ENCODE assay signal across 5 cellular contexts in genomic region chr11:78294100-78294499, GRCh38.
DNase-seq lines count a peak whose midpoint lies in the region; ATAC-seq, FAIRE-seq and TF ChIP-seq lines count a peak whose summit lies in the region.
"Not testable (repeated sequence)": the region's sequence is repeated elsewhere in the genome, so short reads cannot be mapped to it uniquely, and the experiment has no call there.

No MANE protein-coding gene starts in this region.

- H3K79me2 ChIP-seq in DND-41 (ENCODE audit: insufficient read depth, low read length) (peaks cover 72% of the 10 kb centered on the region), K562 (ENCODE audit: control insufficient read depth, insufficient read depth, low read length) (peaks cover 67% of the 10 kb centered on the region)

- FAIRE-seq in K562 (lab: Jason Lieb, UNC), result not testable (repeated sequence)

- not testable (repeated sequence) for TF ChIP-seq EP300 in K562 (IDR thresholded peaks at IDR 0.05; ENCODE audit: low read length)

- H3K4me2 ChIP-seq in DND-41 (ENCODE audit: insufficient read depth, low read length); K562 (ENCODE audit: insufficient read depth, low read length): not testable (repeated sequence)

- H3K4me1 ChIP-seq in DND-41 (ENCODE audit: insufficient read depth, low read length) (peaks cover 94% of the 10 kb centered on the region), K562 (replicated peaks in 1 of 2; ENCODE audit: control insufficient read depth in 2 of 2, insufficient read depth in 2 of 2, low read length in 2 of 2) (peaks cover 14 to 73% of the 10 kb centered on the region in 2 experiments), spleen (peaks cover 0 to 38% (median 11%) of the 10 kb centered on the region in 6 donors)

- H3K9me3 Mint-ChIP-seq in T-helper 2 cell treated with Interferon-gamma antibody and Interleukin-4, amounts not matched to agents 5 μg/mL and 100 μg/mL, for 36 hours, result peaks cover 42% of the 10 kb centered on the region

- CTCF ChIA-PET in K562 (lab: Yijun Ruan, JAX; ENCODE audit: low intra/inter-chr PET ratio), result not testable (repeated sequence)

- not testable (repeated sequence) for H3K4me3 Mint-ChIP-seq in T-helper 2 cell treated with Interferon-gamma antibody and Interleukin-4, amounts not matched to agents 5 μg/mL and 100 μg/mL, for 36 hours

- ATAC-seq in DND-41 (ENCODE audit: insufficient read depth, low read depth); K562: not testable (repeated sequence)

- peaks cover 75% of the 10 kb centered on the region for H3K4me1 Mint-ChIP-seq in T-helper 2 cell treated with Interferon-gamma antibody and Interleukin-4, amounts not matched to agents 5 μg/mL and 100 μg/mL, for 36 hours (ENCODE audit: low read depth)

- TF ChIP-seq CTCF in DND-41 (IDR thresholded peaks at IDR 0.05; ENCODE audit: borderline replicate concordance, extremely low read depth, low read length, poor library complexity, severe bottlenecking); HL-60 (IDR thresholded peaks at IDR 0.05; ENCODE audit: insufficient read depth, low read length); K562 (IDR thresholded peaks at IDR 0.05 in 2 of 3, conservative IDR thresholded peaks at IDR 0.05 in 1 of 3; ENCODE audit: insufficient read depth in 2 of 3, low read depth in 1 of 3, low read length in 3 of 3); spleen (IDR thresholded peaks at IDR 0.05 in 8 of 11, conservative IDR thresholded peaks at IDR 0.05 in 3 of 11): not testable (repeated sequence)

- H3K27ac ChIP-seq in DND-41 (ENCODE audit: low read length) (peak overlapping the region; percentile 95; the same call in 1 of the 2 replicates), HL-60 (replicated peaks) (peak overlapping the region; percentile 96; the same call in 1 of the 2 replicates), spleen (peak overlapping the region in 6 of 8 donors; percentile 59 to 93 (median 88))
- H3K27ac ChIP-seq in K562 (ENCODE audit: extremely low read depth, low read depth, low read length), result not testable (repeated sequence)

- BruUV-seq in K562 (replicated peaks; lab: Mats Ljungman, UMichigan), result not testable (repeated sequence)

- in situ Hi-C loops in K562 (cut with MboI), result not testable (repeated sequence)

- H2AFZ ChIP-seq in DND-41 (ENCODE audit: low read depth, low read length); K562 (ENCODE audit: low read depth, low read length): not testable (repeated sequence)

- POLR2A ChIA-PET in K562 (lab: Yijun Ruan, JAX), result interaction anchor here (1.1 to 1.7 kb wide), 2 partner anchors 50 to 122 kb away, joined by 3 to 4 read pairs; no protein-coding TSS in a partner anchor

- not testable (repeated sequence) for H3K9me3 ChIP-seq in DND-41 (ENCODE audit: insufficient read depth, low read length, severe bottlenecking); K562 (replicated peaks; ENCODE audit: control insufficient read depth, insufficient read depth, low read depth, low read length); spleen

- intact Hi-C loops in K562 (cut with micrococcal nuclease), result loop anchor here (10.0 kb wide), 2 partner anchors 209 to 271 kb away; no protein-coding TSS in a partner anchor
- intact Hi-C loops in spleen (cut with DNase I; ENCODE audit: low total_unique reads), result not testable (repeated sequence)

- not testable (repeated sequence) for H4K20me1 ChIP-seq in DND-41 (ENCODE audit: insufficient read depth, low read length); K562 (replicated peaks; ENCODE audit: control insufficient read depth, insufficient read depth, low read length)

- WGBS in K562 (ENCODE audit: insufficient coverage, low coverage, missing lambda C conversion rate), result 70% methylated on average over 3 of the region's 5 CpGs
- WGBS in spleen, 5 donors, result 88 to 98% (median 96%) methylated on average over 3 to 5 of the region's 5 CpGs

- H3K9ac ChIP-seq in DND-41 (ENCODE audit: low read depth, low read length), result peak overlapping the region; percentile 64; the same call in 1 of the 2 replicates
- H3K9ac ChIP-seq in K562 (ENCODE audit: insufficient read depth in 1 of 2, low read depth in 2 of 2, low read length in 2 of 2), result not testable (repeated sequence)

- H3K36me3 Mint-ChIP-seq in T-helper 2 cell treated with Interferon-gamma antibody and Interleukin-4, amounts not matched to agents 5 μg/mL and 100 μg/mL, for 36 hours (ENCODE audit: low read depth), result peaks cover 70% of the 10 kb centered on the region

- H3K27me3 ChIP-seq in DND-41 (ENCODE audit: insufficient read depth, low read length, poor library complexity); HL-60 (ENCODE audit: insufficient read depth, poor library complexity, severe bottlenecking); K562 (ENCODE audit: control insufficient read depth in 2 of 2, insufficient read depth in 2 of 2, low read length in 2 of 2); spleen (replicated peaks in 1 of 7): not testable (repeated sequence)

- not testable (repeated sequence) for H3K9me1 ChIP-seq in K562 (ENCODE audit: control insufficient read depth, insufficient read depth, low read length)

- peaks cover 16% of the 10 kb centered on the region for H3K36me3 ChIP-seq in DND-41 (ENCODE audit: insufficient read depth, low read length)
- H3K36me3 ChIP-seq in K562 (ENCODE audit: control insufficient read depth, insufficient read depth, low read length); spleen: not testable (repeated sequence)

- not testable (repeated sequence) for H3K27me3 Mint-ChIP-seq in T-helper 2 cell treated with Interferon-gamma antibody and Interleukin-4, amounts not matched to agents 5 μg/mL and 100 μg/mL, for 36 hours (ENCODE audit: low read depth)

- DNase-seq in DND-41; HL-60 (ENCODE audit: low read depth in 1 of 2, low spot score in 1 of 2); T-helper 2 cell treated with Interferon-gamma antibody and Interleukin-4, amounts not matched to agents 5 μg/mL and 100 μg/mL, for 36 hours (ENCODE audit: low spot score); K562 (ENCODE audit: extremely low read depth in 1 of 4, low spot score in 3 of 4); spleen: not testable (repeated sequence)

- TF ChIP-seq POLR2A in K562 (conservative IDR thresholded peaks at IDR 0.05); spleen (IDR thresholded peaks at IDR 0.05): not testable (repeated sequence)

- H3K27ac Mint-ChIP-seq in T-helper 2 cell treated with Interferon-gamma antibody and Interleukin-4, amounts not matched to agents 5 μg/mL and 100 μg/mL, for 36 hours, result peak overlapping the region; percentile 34

- not testable (repeated sequence) for TF ChIP-seq RAD21 in K562 (CRISPR knock-in tag; conservative IDR thresholded peaks at IDR 0.05 in 1 of 2, IDR thresholded peaks at IDR 0.05 in 1 of 2)

- not testable (repeated sequence) for H3K4me3 ChIP-seq in DND-41 (ENCODE audit: low read depth in 1 of 2, low read length in 2 of 2); HL-60 (replicated peaks; ENCODE audit: insufficient read depth, low read length); K562; spleen

TF ChIP-seq in K562, 482 proteins besides CTCF, POLR2A, EP300 and RAD21:
- TF ChIP-seq ZNF146 (CRISPR knock-in tag; IDR thresholded peaks at IDR 0.05; ENCODE audit: unreplicated experiment) (peak; percentile 59), BCOR (IDR thresholded peaks at IDR 0.05) (peak; percentile 59), KDM1A (IDR thresholded peaks at IDR 0.05) (0 out of 4 replicates have a peak, but pooled peaks have one; percentile 31 to 45)
